Comparison of ENCODE assay signal across 1 cellular context in the genomic region with DNA sequence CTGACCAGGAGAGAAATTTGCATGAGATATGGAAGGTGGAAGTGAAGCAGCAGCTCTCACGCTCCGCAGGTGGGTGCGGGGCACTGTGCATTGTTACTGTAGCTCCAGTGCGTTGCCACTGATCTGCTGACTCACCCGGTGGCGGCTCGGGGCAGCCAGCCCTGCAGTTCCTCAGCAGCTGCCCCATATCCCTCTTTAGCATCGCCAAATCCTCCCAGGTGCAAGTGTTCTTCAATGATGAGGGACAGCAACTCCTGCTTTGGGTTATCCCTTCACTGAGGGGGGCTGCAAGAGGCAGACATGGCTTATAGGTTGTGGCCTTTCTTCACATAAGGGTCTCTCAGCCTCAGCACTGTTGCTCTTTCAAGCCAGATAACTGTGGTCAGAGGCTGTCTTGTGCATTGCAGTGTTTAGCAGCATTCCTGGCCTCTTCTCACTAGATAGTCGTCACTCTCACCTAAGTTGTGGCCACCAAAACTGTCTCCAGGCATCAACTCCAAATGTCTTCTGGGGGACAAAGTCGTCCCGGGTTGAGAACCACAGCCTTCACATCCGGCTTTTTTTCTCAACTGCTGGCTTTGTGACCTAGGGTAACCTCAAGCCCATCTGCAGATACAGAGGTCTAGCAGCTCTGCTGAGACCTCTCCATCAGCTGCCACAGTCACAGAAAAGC.
A peak's percentile ranks its signal among the peaks of the same experiment; 100 is the strongest.
TF ChIP-seq lines count a peak whose summit lies in the region.

No MANE protein-coding gene starts in this region.

TF ChIP-seq in HepG2, 621 proteins besides CTCF, POLR2A, EP300 and RAD21 (continued from another document and continues in another):
- TF ChIP-seq RBAK (CRISPR knock-in tag; IDR thresholded peaks at IDR 0.05) (0 out of 2 replicates have a peak, but pooled peaks have one; percentile 36), GABPB1 (CRISPR knock-in tag; IDR thresholded peaks at IDR 0.05) (peak; percentile 21; the same call in 1 of the 2 replicates), ZNF382 (CRISPR knock-in tag; IDR thresholded peaks at IDR 0.05; ENCODE audit: borderline replicate concordance) (no peak), HHEX (CRISPR knock-in tag; IDR thresholded peaks at IDR 0.05) (no peak), ATF7 (IDR thresholded peaks at IDR 0.05) (no peak), ATF7 (CRISPR knock-in tag; IDR thresholded peaks at IDR 0.05) (no peak), ZFP90 (CRISPR knock-in tag; IDR thresholded peaks at IDR 0.05; ENCODE audit: borderline replicate concordance) (peak; percentile 82; the same call in 1 of the 2 replicates), ZNF44 (CRISPR knock-in tag; IDR thresholded peaks at IDR 0.05) (no peak), RNF2 (conservative IDR thresholded peaks at IDR 0.05; ENCODE audit: low read depth) (no peak; the same call in 1 of the 2 replicates), MED1 (CRISPR knock-in tag; IDR thresholded peaks at IDR 0.05) (peak; percentile 55; the same call in 1 of the 2 replicates), ZKSCAN8 (CRISPR knock-in tag; IDR thresholded peaks at IDR 0.05; ENCODE audit: borderline replicate concordance) (no peak), ZNF138 (CRISPR knock-in tag; IDR thresholded peaks at IDR 0.05; ENCODE audit: low read depth) (no peak), MYC (CRISPR knock-in tag; IDR thresholded peaks at IDR 0.05; ENCODE audit: borderline replicate concordance) (peak; percentile 53; the same call in 1 of the 2 replicates), ASH2L (IDR thresholded peaks at IDR 0.05; ENCODE audit: insufficient read length, low read depth, low read length) (peak; percentile 56), ARHGAP35 (CRISPR knock-in tag; IDR thresholded peaks at IDR 0.05; ENCODE audit: borderline replicate concordance) (no peak), ZFAT (CRISPR knock-in tag; conservative IDR thresholded peaks at IDR 0.05) (no peak), ZNF841 (CRISPR knock-in tag; IDR thresholded peaks at IDR 0.05; ENCODE audit: borderline replicate concordance) (no peak), ZSCAN31 (CRISPR knock-in tag; IDR thresholded peaks at IDR 0.05; ENCODE audit: low read depth) (peak; percentile 28; the same call in 1 of the 2 replicates), POGZ (CRISPR knock-in tag; IDR thresholded peaks at IDR 0.05) (no peak), ZFY (CRISPR knock-in tag; IDR thresholded peaks at IDR 0.05) (peak; percentile 44; the same call in 1 of the 2 replicates), ZMYM3 (CRISPR knock-in tag; IDR thresholded peaks at IDR 0.05) (peak; percentile 34; the same call in 1 of the 2 replicates), CBX1 (IDR thresholded peaks at IDR 0.05; ENCODE audit: low read depth) (no peak), SRSF4 (IDR thresholded peaks at IDR 0.05; ENCODE audit: low read depth, low read length, poor library complexity, severe bottlenecking) (no peak), ZBTB7B (CRISPR knock-in tag; IDR thresholded peaks at IDR 0.05) (0 out of 2 replicates have a peak, but pooled peaks have one; percentile 23), KDM6A (CRISPR knock-in tag; IDR thresholded peaks at IDR 0.05; ENCODE audit: low read depth) (no peak), NFKB2 (CRISPR knock-in tag; IDR thresholded peaks at IDR 0.05; ENCODE audit: borderline replicate concordance) (peak; percentile 56; the same call in 1 of the 2 replicates), IRX3 (CRISPR knock-in tag; IDR thresholded peaks at IDR 0.05; ENCODE audit: borderline replicate concordance, low read depth) (no peak), ESRRA (CRISPR knock-in tag; IDR thresholded peaks at IDR 0.05; ENCODE audit: low read depth) (no peak), ZNF263 (CRISPR knock-in tag; IDR thresholded peaks at IDR 0.05) (0 out of 2 replicates have a peak, but pooled peaks have one; percentile 25), ZNF496 (CRISPR knock-in tag; IDR thresholded peaks at IDR 0.05; ENCODE audit: insufficient replicate concordance) (no peak), KDM2A (CRISPR knock-in tag; IDR thresholded peaks at IDR 0.05; ENCODE audit: borderline replicate concordance, low read depth) (no peak; the same call in 1 of the 2 replicates), ISX (CRISPR knock-in tag; conservative IDR thresholded peaks at IDR 0.05) (no peak), NFE2 (CRISPR knock-in tag; IDR thresholded peaks at IDR 0.05) (peak; percentile 98), SIX4 (CRISPR knock-in tag; IDR thresholded peaks at IDR 0.05) (no peak), MAFK (conservative IDR thresholded peaks at IDR 0.05 in 1 of 2, IDR thresholded peaks at IDR 0.05 in 1 of 2; ENCODE audit: low read length in 2 of 2) (peak; percentile 62 to 78), FOXO1 (CRISPR knock-in tag; IDR thresholded peaks at IDR 0.05) (no peak), ZNF724P (CRISPR knock-in tag; IDR thresholded peaks at IDR 0.05; ENCODE audit: borderline replicate concordance) (no peak), KAT2B (IDR thresholded peaks at IDR 0.05; ENCODE audit: borderline replicate concordance, low read depth, low read length) (no peak), ZNF510 (CRISPR knock-in tag; IDR thresholded peaks at IDR 0.05; ENCODE audit: low read depth) (0 out of 2 replicates have a peak, but pooled peaks have one; percentile 38), JUND (CRISPR knock-in tag; IDR thresholded peaks at IDR 0.05) (peak; percentile 57; the same call in 1 of the 2 replicates), YEATS4 (CRISPR knock-in tag; IDR thresholded peaks at IDR 0.05; ENCODE audit: borderline replicate concordance) (peak; percentile 31; the same call in 1 of the 2 replicates), ZNF24 (IDR thresholded peaks at IDR 0.05) (no peak), BRD4 (CRISPR knock-in tag; IDR thresholded peaks at IDR 0.05) (peak; percentile 54; the same call in 1 of the 2 replicates), U2AF1 (optimal IDR thresholded peaks at IDR 0.05; ENCODE audit: low read depth, low read length) (no peak), ZNF264 (CRISPR knock-in tag; IDR thresholded peaks at IDR 0.05) (peak; percentile 55; the same call in 1 of the 2 replicates), NCOA1 (CRISPR knock-in tag; IDR thresholded peaks at IDR 0.05) (no peak), JUN (CRISPR knock-in tag; IDR thresholded peaks at IDR 0.05) (0 out of 2 replicates have a peak, but pooled peaks have one; percentile 14), ZNF468 (CRISPR knock-in tag; IDR thresholded peaks at IDR 0.05) (no peak), ZNF331 (CRISPR knock-in tag; IDR thresholded peaks at IDR 0.05) (0 out of 2 replicates have a peak, but pooled peaks have one; percentile 32), HOXA5 (CRISPR knock-in tag; IDR thresholded peaks at IDR 0.05) (peak; percentile 49; the same call in 1 of the 2 replicates), IRF2 (CRISPR knock-in tag; IDR thresholded peaks at IDR 0.05) (0 out of 2 replicates have a peak, but pooled peaks have one; percentile 31), NCOA5 (CRISPR knock-in tag; IDR thresholded peaks at IDR 0.05) (no peak), ZNF335 (CRISPR knock-in tag; IDR thresholded peaks at IDR 0.05) (no peak), ZNF562 (CRISPR knock-in tag; IDR thresholded peaks at IDR 0.05; ENCODE audit: borderline replicate concordance) (no peak), CCAR2 (optimal IDR thresholded peaks at IDR 0.05; ENCODE audit: low read depth, low read length) (no peak)
- TF ChIP-seq, protein P1, sequence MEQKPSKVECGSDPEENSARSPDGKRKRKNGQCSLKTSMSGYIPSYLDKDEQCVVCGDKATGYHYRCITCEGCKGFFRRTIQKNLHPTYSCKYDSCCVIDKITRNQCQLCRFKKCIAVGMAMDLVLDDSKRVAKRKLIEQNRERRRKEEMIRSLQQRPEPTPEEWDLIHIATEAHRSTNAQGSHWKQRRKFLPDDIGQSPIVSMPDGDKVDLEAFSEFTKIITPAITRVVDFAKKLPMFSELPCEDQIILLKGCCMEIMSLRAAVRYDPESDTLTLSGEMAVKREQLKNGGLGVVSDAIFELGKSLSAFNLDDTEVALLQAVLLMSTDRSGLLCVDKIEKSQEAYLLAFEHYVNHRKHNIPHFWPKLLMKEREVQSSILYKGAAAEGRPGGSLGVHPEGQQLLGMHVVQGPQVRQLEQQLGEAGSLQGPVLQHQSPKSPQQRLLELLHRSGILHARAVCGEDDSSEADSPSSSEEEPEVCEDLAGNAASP (CRISPR knock-in tag; IDR thresholded peaks at IDR 0.05; ENCODE audit: borderline replicate concordance) = 0 out of 2 replicates have a peak, but pooled peaks have one; percentile 64
- TF ChIP-seq, protein P2, sequence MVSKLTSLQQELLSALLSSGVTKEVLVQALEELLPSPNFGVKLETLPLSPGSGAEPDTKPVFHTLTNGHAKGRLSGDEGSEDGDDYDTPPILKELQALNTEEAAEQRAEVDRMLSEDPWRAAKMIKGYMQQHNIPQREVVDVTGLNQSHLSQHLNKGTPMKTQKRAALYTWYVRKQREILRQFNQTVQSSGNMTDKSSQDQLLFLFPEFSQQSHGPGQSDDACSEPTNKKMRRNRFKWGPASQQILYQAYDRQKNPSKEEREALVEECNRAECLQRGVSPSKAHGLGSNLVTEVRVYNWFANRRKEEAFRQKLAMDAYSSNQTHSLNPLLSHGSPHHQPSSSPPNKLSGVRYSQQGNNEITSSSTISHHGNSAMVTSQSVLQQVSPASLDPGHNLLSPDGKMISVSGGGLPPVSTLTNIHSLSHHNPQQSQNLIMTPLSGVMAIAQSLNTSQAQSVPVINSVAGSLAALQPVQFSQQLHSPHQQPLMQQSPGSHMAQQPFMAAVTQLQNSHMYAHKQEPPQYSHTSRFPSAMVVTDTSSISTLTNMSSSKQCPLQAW (CRISPR knock-in tag; IDR thresholded peaks at IDR 0.05) = no peak
- TF ChIP-seq, protein P3, sequence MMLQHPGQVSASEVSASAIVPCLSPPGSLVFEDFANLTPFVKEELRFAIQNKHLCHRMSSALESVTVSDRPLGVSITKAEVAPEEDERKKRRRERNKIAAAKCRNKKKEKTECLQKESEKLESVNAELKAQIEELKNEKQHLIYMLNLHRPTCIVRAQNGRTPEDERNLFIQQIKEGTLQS (CRISPR knock-in tag; IDR thresholded peaks at IDR 0.05) = 0 out of 2 replicates have a peak, but pooled peaks have one; percentile 55
- TF ChIP-seq, protein P4, sequence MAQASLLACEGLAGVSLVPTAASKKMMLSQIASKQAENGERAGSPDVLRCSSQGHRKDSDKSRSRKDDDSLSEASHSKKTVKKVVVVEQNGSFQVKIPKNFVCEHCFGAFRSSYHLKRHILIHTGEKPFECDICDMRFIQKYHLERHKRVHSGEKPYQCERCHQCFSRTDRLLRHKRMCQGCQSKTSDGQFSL (CRISPR knock-in tag; IDR thresholded peaks at IDR 0.05) = peak; percentile 19; the same call in 1 of the 2 replicates
- TF ChIP-seq, protein P5, sequence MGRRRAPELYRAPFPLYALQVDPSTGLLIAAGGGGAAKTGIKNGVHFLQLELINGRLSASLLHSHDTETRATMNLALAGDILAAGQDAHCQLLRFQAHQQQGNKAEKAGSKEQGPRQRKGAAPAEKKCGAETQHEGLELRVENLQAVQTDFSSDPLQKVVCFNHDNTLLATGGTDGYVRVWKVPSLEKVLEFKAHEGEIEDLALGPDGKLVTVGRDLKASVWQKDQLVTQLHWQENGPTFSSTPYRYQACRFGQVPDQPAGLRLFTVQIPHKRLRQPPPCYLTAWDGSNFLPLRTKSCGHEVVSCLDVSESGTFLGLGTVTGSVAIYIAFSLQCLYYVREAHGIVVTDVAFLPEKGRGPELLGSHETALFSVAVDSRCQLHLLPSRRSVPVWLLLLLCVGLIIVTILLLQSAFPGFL (CRISPR knock-in tag; IDR thresholded peaks at IDR 0.05) = no peak
- TF ChIP-seq, protein P6, sequence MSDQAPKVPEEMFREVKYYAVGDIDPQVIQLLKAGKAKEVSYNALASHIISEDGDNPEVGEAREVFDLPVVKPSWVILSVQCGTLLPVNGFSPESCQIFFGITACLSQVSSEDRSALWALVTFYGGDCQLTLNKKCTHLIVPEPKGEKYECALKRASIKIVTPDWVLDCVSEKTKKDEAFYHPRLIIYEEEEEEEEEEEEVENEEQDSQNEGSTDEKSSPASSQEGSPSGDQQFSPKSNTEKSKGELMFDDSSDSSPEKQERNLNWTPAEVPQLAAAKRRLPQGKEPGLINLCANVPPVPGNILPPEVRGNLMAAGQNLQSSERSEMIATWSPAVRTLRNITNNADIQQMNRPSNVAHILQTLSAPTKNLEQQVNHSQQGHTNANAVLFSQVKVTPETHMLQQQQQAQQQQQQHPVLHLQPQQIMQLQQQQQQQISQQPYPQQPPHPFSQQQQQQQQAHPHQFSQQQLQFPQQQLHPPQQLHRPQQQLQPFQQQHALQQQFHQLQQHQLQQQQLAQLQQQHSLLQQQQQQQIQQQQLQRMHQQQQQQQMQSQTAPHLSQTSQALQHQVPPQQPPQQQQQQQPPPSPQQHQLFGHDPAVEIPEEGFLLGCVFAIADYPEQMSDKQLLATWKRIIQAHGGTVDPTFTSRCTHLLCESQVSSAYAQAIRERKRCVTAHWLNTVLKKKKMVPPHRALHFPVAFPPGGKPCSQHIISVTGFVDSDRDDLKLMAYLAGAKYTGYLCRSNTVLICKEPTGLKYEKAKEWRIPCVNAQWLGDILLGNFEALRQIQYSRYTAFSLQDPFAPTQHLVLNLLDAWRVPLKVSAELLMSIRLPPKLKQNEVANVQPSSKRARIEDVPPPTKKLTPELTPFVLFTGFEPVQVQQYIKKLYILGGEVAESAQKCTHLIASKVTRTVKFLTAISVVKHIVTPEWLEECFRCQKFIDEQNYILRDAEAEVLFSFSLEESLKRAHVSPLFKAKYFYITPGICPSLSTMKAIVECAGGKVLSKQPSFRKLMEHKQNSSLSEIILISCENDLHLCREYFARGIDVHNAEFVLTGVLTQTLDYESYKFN (CRISPR knock-in tag; conservative IDR thresholded peaks at IDR 0.05) = 0 out of 2 replicates have a peak, but pooled peaks have one; percentile 27
- TF ChIP-seq, protein P7, sequence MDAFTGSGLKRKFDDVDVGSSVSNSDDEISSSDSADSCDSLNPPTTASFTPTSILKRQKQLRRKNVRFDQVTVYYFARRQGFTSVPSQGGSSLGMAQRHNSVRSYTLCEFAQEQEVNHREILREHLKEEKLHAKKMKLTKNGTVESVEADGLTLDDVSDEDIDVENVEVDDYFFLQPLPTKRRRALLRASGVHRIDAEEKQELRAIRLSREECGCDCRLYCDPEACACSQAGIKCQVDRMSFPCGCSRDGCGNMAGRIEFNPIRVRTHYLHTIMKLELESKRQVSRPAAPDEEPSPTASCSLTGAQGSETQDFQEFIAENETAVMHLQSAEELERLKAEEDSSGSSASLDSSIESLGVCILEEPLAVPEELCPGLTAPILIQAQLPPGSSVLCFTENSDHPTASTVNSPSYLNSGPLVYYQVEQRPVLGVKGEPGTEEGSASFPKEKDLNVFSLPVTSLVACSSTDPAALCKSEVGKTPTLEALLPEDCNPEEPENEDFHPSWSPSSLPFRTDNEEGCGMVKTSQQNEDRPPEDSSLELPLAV (CRISPR knock-in tag; conservative IDR thresholded peaks at IDR 0.05; ENCODE audit: low read depth) = no peak
- TF ChIP-seq, protein P8, sequence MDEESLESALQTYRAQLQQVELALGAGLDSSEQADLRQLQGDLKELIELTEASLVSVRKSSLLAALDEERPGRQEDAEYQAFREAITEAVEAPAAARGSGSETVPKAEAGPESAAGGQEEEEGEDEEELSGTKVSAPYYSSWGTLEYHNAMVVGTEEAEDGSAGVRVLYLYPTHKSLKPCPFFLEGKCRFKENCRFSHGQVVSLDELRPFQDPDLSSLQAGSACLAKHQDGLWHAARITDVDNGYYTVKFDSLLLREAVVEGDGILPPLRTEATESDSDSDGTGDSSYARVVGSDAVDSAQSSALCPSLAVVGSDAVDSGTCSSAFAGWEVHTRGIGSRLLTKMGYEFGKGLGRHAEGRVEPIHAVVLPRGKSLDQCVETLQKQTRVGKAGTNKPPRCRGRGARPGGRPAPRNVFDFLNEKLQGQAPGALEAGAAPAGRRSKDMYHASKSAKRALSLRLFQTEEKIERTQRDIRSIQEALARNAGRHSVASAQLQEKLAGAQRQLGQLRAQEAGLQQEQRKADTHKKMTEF (CRISPR knock-in tag; IDR thresholded peaks at IDR 0.05) = no peak
